In genomic region chr21:40016234-40016633, GRCh38 we compare ENCODE assay signal across 32 cellular contexts.
"Had no signal": no experiment of that assay in that cellular context is flagged by ENCODE, and none has a peak within 500 bp of the region (broad histone marks: within the 10 kb centered on the region; RNA-seq: fewer than 3 reads in every experiment).

No MANE protein-coding gene starts in this region.

- H3K9me3 ChIP-seq: MG63 had no signal

- H3K27ac ChIP-seq: PC-9, RWPE1, SJCRH30, SK-N-MC had no signal

- H3K27ac Mint-ChIP-seq: T-cell had no signal

- H3K36me3 ChIP-seq: MG63, SJCRH30 had no signal

- H3K4me3 ChIP-seq: MG63, PC-9, SJCRH30, SK-N-MC had no signal

- H3K27me3 ChIP-seq: MG63, SJCRH30 had no signal

- H3K27me3 Mint-ChIP-seq: T-cell had no signal

- H3K4me1 Mint-ChIP-seq: T-cell had no signal

- ATAC-seq: Panc1, Right ventricle myocardium inferior, SK-N-SH treated with all-trans-retinoic acid at 6 μM for 48 hours, T-cell had no signal

- H3K36me3 Mint-ChIP-seq: T-cell had no signal

- H2AFZ ChIP-seq: PC-9 had no signal

- H3K4me2 ChIP-seq: PC-9 had no signal

- H3K4me3 Mint-ChIP-seq: T-cell had no signal

- DNase-seq: Kasumi-1, MG63, MV-4-11, NCI-H1092, NCI-H1105, NCI-H1436, NCI-H146, NCI-H1694, NCI-H187, NCI-H1930, NCI-H2029 treated with DMSO at 0.1 percent for 48 hours, NCI-H2081 treated with DMSO at 0.1 percent for 48 hours, NCI-H2107, NCI-H2171, NCI-H226, NCI-H446 treated with DMSO at 0.1 percent for 48 hours, NCI-H510A, NCI-H524, NCI-H526, NCI-H69, NCI-H748 treated with DMSO at 0.1 percent for 48 hours, NCI-H82, PC-9, SHP77, SIG-M5, SJCRH30, T-cell had no signal
